Comparison of ENCODE assay signal across 16 cellular contexts in genomic region chr2:167592441-167592840, GRCh38.
"Had no signal": no experiment of that assay in that cellular context is flagged by ENCODE, and none has a peak within 500 bp of the region (broad histone marks: within the 10 kb centered on the region; RNA-seq: fewer than 3 reads in every experiment).

No MANE protein-coding gene starts in this region.

- H3K4me3 ChIP-seq: colonic mucosa, gastrocnemius medialis, left lung, lower lobe of right lung, psoas muscle, stomach had no signal

- FAIRE-seq: keratinocyte had no signal

- ATAC-seq: gastrocnemius medialis; left lung; lower lobe of right lung; natural killer cell; psoas muscle; sciatic nerve; stimulated activated naive B cell treated with anti-CD40 and anti-IgM and Interleukin-4, amounts not matched to agents 10 μg/mL and 1 μg/mL and 100 μg/mL, for 72 hours had no signal

- H3K9me3 ChIP-seq: colonic mucosa, gastrocnemius medialis, left lung, lower lobe of right lung, psoas muscle, stomach had no signal

- H2AFZ ChIP-seq: parathyroid adenoma had no signal

- H3K36me3 ChIP-seq: colonic mucosa, gastrocnemius medialis, left lung, lower lobe of right lung, stomach had no signal

- H3K27ac ChIP-seq: colonic mucosa, gastrocnemius medialis, left lung, lower lobe of right lung, parathyroid adenoma, psoas muscle, stomach had no signal

- H3K27me3 ChIP-seq: colonic mucosa, gastrocnemius medialis, left lung, stomach had no signal

- H3K4me1 ChIP-seq: colonic mucosa, gastrocnemius medialis, left lung, lower lobe of right lung, parathyroid adenoma, psoas muscle, stomach had no signal

- DNase-seq: colonic mucosa; dermis blood vessel endothelial cell; gastrocnemius medialis; glutamatergic neuron; left lung; lower lobe of right lung; natural killer cell; psoas muscle; stimulated activated CD4-positive, alpha-beta T cell treated with anti-CD3 and anti-CD28 coated beads, Interleukin-2, amount 100 ng/mL, for 24 hours; stimulated activated CD4-positive, alpha-beta T cell treated with anti-CD3 and anti-CD28 coated beads, Interleukin-4, amount 100 ng/mL, for 4 hours; stimulated activated naive B cell treated with anti-CD40 and anti-IgM and Interleukin-4, amounts not matched to agents 10 μg/mL and 1 μg/mL and 100 μg/mL, for 72 hours; stomach; trophoblast cell had no signal

- H3K9ac ChIP-seq: parathyroid adenoma had no signal
